12 cellular contexts compared by ENCODE assay signal in genomic region chr4:169618286-169618685, GRCh38. TPM values are rescaled to one million over a fixed set of nuclear protein-coding genes. Genes with fewer than 3 reads are reported as not detected.
DNase-seq lines count a peak whose midpoint lies in the region; ATAC-seq and TF ChIP-seq lines count a peak whose summit lies in the region.
"Had no signal": no experiment of that assay in that cellular context is flagged by ENCODE, and none has a peak within 500 bp of the region (broad histone marks: within the 10 kb centered on the region; RNA-seq: fewer than 3 reads in every experiment).

No MANE protein-coding gene starts in this region.

- peak; percentile 45 for DNase-seq in GM23248
- peak; percentile 69 to 85 for DNase-seq in lung microvascular endothelial cell (ENCODE audit: low read depth in 2 of 2)
- DNase-seq in stimulated activated CD4-positive, alpha-beta T cell treated with anti-CD3 and anti-CD28 coated beads, Interleukin-1b, Interleukin-23, amount 100 ng/mL, for 48 hours = no peak
- no peak for DNase-seq in SKM-1 treated with dmso at 0.1 percent for 144 hours (lab: John Stamatoyannopoulos, UW; ENCODE audit: unreplicated experiment)
- DNase-seq in retina = no peak
- DNase-seq: Caco-2; NCI-H748 treated with DMSO at 0.1 percent for 48 hours; stimulated activated CD8-positive, alpha-beta memory T cell treated with anti-CD3 and anti-CD28 coated beads, Interleukin-4, amount 100 ng/mL, for 48 hours had no signal

- H3K79me2 ChIP-seq in GM23248 (ENCODE audit: insufficient read depth) = peaks cover 26% of the 10 kb centered on the region

- H3K9ac ChIP-seq in BLaER1 treated with 17β-estradiol and CSF1 and Interleukin-3, amounts not matched to agents 10 nM and 100 nM = peak overlapping the region in 1 of 11 experiments; percentile 4; a peak in 1 of 22 replicates
- no peak overlapping the region for H3K9ac ChIP-seq in GM23248

- H3F3A ChIP-seq in GM23248 (ENCODE audit: insufficient read depth) = peaks cover 23% of the 10 kb centered on the region

- in situ Hi-C loops in GM23248 (cut with MboI) = loop anchor here (25.0 kb wide), 1 partner anchor 419 kb away; the partner anchor contains the start of gene MFAP3L

- no peaks in the 10 kb centered on the region for H3K9me3 Mint-ChIP-seq in activated naive CD8-positive, alpha-beta T cell (ENCODE audit: low read depth)

- H3K9me2 ChIP-seq in GM23248 (ENCODE audit: insufficient read depth) = no peaks in the 10 kb centered on the region

- peak overlapping the region; percentile 95 for H2AFZ ChIP-seq in GM23248

- 16 to 17% methylated on average over 3 of the region's 3 CpGs for WGBS in GM23248 (ENCODE audit: low coverage in 1 of 2, low lambda C conversion rate in 2 of 2, missing lambda C conversion rate in 2 of 2), 2 experiments
- 56 to 59% methylated on average over 3 of the region's 3 CpGs for WGBS in gastroesophageal sphincter (ENCODE audit: low coverage in 1 of 2), 2 donors

- peaks cover 68% of the 10 kb centered on the region for H3K4me1 Mint-ChIP-seq in activated naive CD8-positive, alpha-beta T cell (ENCODE audit: low read depth)

- no peaks in the 10 kb centered on the region for H3K36me3 Mint-ChIP-seq in activated naive CD8-positive, alpha-beta T cell

- no peak for TF ChIP-seq EP300 in gastroesophageal sphincter (IDR thresholded peaks at IDR 0.05)

- peaks cover 34 to 45% (median 41%) of the 10 kb centered on the region in 10 experiments for H3K4me1 ChIP-seq in BLaER1 treated with 17β-estradiol and CSF1 and Interleukin-3, amounts not matched to agents 10 nM and 100 nM
- peaks cover 25% of the 10 kb centered on the region for H3K4me1 ChIP-seq in GM23248 (ENCODE audit: insufficient read depth)
- peaks cover 3 to 33% (median 6%) of the 10 kb centered on the region in 3 donors for H3K4me1 ChIP-seq in gastroesophageal sphincter

- H3K36me3 ChIP-seq in BLaER1 treated with 17β-estradiol and CSF1 and Interleukin-3, amounts not matched to agents 10 nM and 100 nM = no peaks in the 10 kb centered on the region
- H3K36me3 ChIP-seq in GM23248 (ENCODE audit: low read depth) = no peaks in the 10 kb centered on the region
- no peaks in the 10 kb centered on the region for H3K36me3 ChIP-seq in gastroesophageal sphincter

- no peak overlapping the region for H3K27ac ChIP-seq in BLaER1 treated with 17β-estradiol and CSF1 and Interleukin-3, amounts not matched to agents 10 nM and 100 nM
- H3K27ac ChIP-seq in GM23248 = peak overlapping the region; percentile 19
- H3K27ac ChIP-seq in gastroesophageal sphincter = no peak overlapping the region
- H3K27ac ChIP-seq: SK-N-MC had no signal

- H4K20me1 ChIP-seq in BLaER1 treated with 17β-estradiol and CSF1 and Interleukin-3, amounts not matched to agents 10 nM and 100 nM = peaks cover 0 to 12% (median 4%) of the 10 kb centered on the region in 11 experiments; a peak in 10 of 22 replicates
- H4K20me1 ChIP-seq in GM23248 (ENCODE audit: insufficient read depth) = no peaks in the 10 kb centered on the region

- H3K27ac Mint-ChIP-seq in activated naive CD8-positive, alpha-beta T cell = peak overlapping the region; percentile 99

- no peak for TF ChIP-seq POLR2A in gastroesophageal sphincter (IDR thresholded peaks at IDR 0.05)

- no peak for TF ChIP-seq CTCF in gastroesophageal sphincter (IDR thresholded peaks at IDR 0.05)

- no peaks in the 10 kb centered on the region for H3K9me3 ChIP-seq in BLaER1 treated with 17β-estradiol and CSF1 and Interleukin-3, amounts not matched to agents 10 nM and 100 nM (replicated peaks in 1 of 11)
- H3K9me3 ChIP-seq in GM23248 (ENCODE audit: low read depth) = no peaks in the 10 kb centered on the region
- no peaks in the 10 kb centered on the region for H3K9me3 ChIP-seq in gastroesophageal sphincter
- H3K9me3 ChIP-seq: Caco-2 had no signal

- ATAC-seq in gastroesophageal sphincter = no peak

- H3K4me3 Mint-ChIP-seq in activated naive CD8-positive, alpha-beta T cell = peak overlapping the region; percentile 98

- H3K4me3 ChIP-seq in BLaER1 treated with 17β-estradiol and CSF1 and Interleukin-3, amounts not matched to agents 10 nM and 100 nM = no peak overlapping the region
- H3K4me3 ChIP-seq in GM23248 (no peak overlapping the region), gastroesophageal sphincter (no peak overlapping the region)
- H3K4me3 ChIP-seq: SK-N-MC had no signal

- no peaks in the 10 kb centered on the region for H3K27me3 Mint-ChIP-seq in activated naive CD8-positive, alpha-beta T cell

- no peaks in the 10 kb centered on the region for H3K27me3 ChIP-seq in BLaER1 treated with 17β-estradiol and CSF1 and Interleukin-3, amounts not matched to agents 10 nM and 100 nM
- H3K27me3 ChIP-seq in GM23248 (replicated peaks; ENCODE audit: insufficient read depth) = no peaks in the 10 kb centered on the region
- H3K27me3 ChIP-seq in gastroesophageal sphincter = no peaks in the 10 kb centered on the region

- H3K4me2 ChIP-seq in BLaER1 treated with 17β-estradiol and CSF1 and Interleukin-3, amounts not matched to agents 10 nM and 100 nM = peak overlapping the region; percentile 3 to 97 (median 52); a peak in 13 of 22 replicates
- H3K4me2 ChIP-seq in GM23248 (ENCODE audit: unreplicated experiment) = peak overlapping the region; percentile 26

RNA-seq across cellular contexts. Expression of gene CLCN3, which starts 2.1 kb away (rescaled TPM):
- total RNA-seq in GM23248 (2014; rRNA removed; shearing (Covaris generic)) = 16.4 and 20.4 TPM in 2 replicates
- 12.1 and 12.2 TPM in 2 replicates for polyA plus RNA-seq in GM23248 (2016; fragmentation: Nextera tagmentation; extraction: Ambion mirVana)
- 51.0 and 103 TPM in 2 replicates for total RNA-seq in lung microvascular endothelial cell
- 10 to 100 TPM; 16.6 to 26.0 (median 22.6) TPM for total RNA-seq in gastroesophageal sphincter

RNA-seq across cellular contexts. Expression of gene NEK1, which starts 5.9 kb away (rescaled TPM):
- 6.7 and 7.6 TPM in 2 replicates for total RNA-seq in GM23248 (2014; rRNA removed; shearing (Covaris generic))
- 14.3 and 14.8 TPM in 2 replicates for polyA plus RNA-seq in GM23248 (2016; fragmentation: Nextera tagmentation; extraction: Ambion mirVana)
- total RNA-seq in lung microvascular endothelial cell (3.7 and 6.5 TPM in 2 replicates), gastroesophageal sphincter (10 to 100 TPM in 3 of 4 donors, 1 to 10 TPM in 1; 9.1 to 21.4 (median 12.3) TPM)

Comparison
In these comparisons a context has a peak if more than half of its experiments do, and no peak if none do; other contexts are left out.
1. DNase-seq: peak in GM23248 (single experiment) and lung microvascular endothelial cell (2 of 2); none in stimulated activated CD4-positive, alpha-beta T cell treated with anti-CD3 and anti-CD28 coated beads, Interleukin-1b, Interleukin-23, amount 100 ng/mL, for 48 hours (single experiment), SKM-1 treated with dmso at 0.1 percent for 144 hours (single experiment) and retina (single experiment).